Comparison of ENCODE assay signal across 23 cellular contexts in the genomic region with DNA sequence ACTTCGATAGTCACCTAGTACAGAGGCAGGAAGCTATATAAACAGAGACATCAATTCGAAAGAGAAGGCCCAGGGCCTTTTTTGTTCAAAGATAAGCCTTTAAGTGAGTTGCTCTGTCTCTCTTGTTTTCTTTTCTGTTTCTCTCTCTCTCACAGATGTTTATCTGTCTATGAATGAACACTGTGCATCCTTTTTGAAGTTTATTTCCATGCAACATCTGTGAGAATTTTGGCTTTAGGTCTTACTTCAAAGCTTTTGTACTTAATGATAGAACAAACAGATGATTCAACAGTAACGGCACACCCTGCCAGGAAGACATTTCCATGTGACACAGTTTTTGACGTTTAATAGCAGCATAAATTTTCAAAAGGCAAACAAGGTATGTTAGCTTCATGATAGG.
DNase-seq lines count a peak whose midpoint lies in the region; ATAC-seq and TF ChIP-seq lines count a peak whose summit lies in the region.
"Had no signal": no experiment of that assay in that cellular context is flagged by ENCODE, and none has a peak within 500 bp of the region (broad histone marks: within the 10 kb centered on the region; RNA-seq: fewer than 3 reads in every experiment).

No MANE protein-coding gene starts in this region.

- 0 out of 2 replicates have a peak overlapping the region, but pooled peaks have one; percentile 20 for H2AFZ ChIP-seq in GM23338

- H3K27ac Mint-ChIP-seq in GM23338 (no peak overlapping the region), chondrocyte (ENCODE audit: unreplicated experiment) (no peak overlapping the region)
- H3K27ac Mint-ChIP-seq: CD8-positive, alpha-beta memory T cell; T-cell had no signal

- no peaks in the 10 kb centered on the region for H3K36me3 ChIP-seq in GM23338 (ENCODE audit: insufficient read depth)
- H3K36me3 ChIP-seq: MG63 had no signal

- H3K4me1 ChIP-seq in GM23338 (ENCODE audit: insufficient read depth), result no peaks in the 10 kb centered on the region

- no peaks in the 10 kb centered on the region for H3K9me2 ChIP-seq in GM23338 (ENCODE audit: insufficient read depth)
- H3K9me2 ChIP-seq: SK-N-SH had no signal

- peak; percentile 10 for DNase-seq in DMS153 treated with DMSO at 0.1 percent for 48 hours (lab: John Stamatoyannopoulos, UW; ENCODE audit: unreplicated experiment)
- DNase-seq in DMS153 (lab: John Stamatoyannopoulos, UW), result no peak
- no peak for DNase-seq in GM23338 (ENCODE audit: low spot score)
- peak; percentile 71 for DNase-seq in NCI-H748 (lab: John Stamatoyannopoulos, UW; ENCODE audit: unreplicated experiment)
- DNase-seq in SW480 (ENCODE audit: low spot score), result peak; percentile 55
- no peak for DNase-seq in NOMO-1 (lab: John Stamatoyannopoulos, UW; ENCODE audit: unreplicated experiment in 2 of 2)
- DNase-seq in GM10266 (ENCODE audit: extremely low spot score), result no peak
- no peak for DNase-seq in chondrocyte (ENCODE audit: low spot score)
- DNase-seq: 8988T; AML-193; C1 segment of cervical spinal cord; CD8-positive, alpha-beta memory T cell; DND-41; IMR-90; Karpas-422; MG63; NCI-H1436; NCI-H187 treated with DMSO at 0.1 percent for 48 hours; NCI-H2107; NCI-H446 treated with DMSO at 0.1 percent for 48 hours; Right ventricle myocardium superior; SK-N-SH; T-cell had no signal

- no peaks in the 10 kb centered on the region for H3K9me3 Mint-ChIP-seq in GM23338
- no peaks in the 10 kb centered on the region for H3K9me3 Mint-ChIP-seq in chondrocyte (ENCODE audit: low read depth)

- no peaks in the 10 kb centered on the region for H3K79me2 ChIP-seq in GM23338 (replicated peaks; ENCODE audit: insufficient read depth)

- H3K27me3 ChIP-seq in GM23338 (ENCODE audit: insufficient read depth), result no peaks in the 10 kb centered on the region
- H3K27me3 ChIP-seq: MG63 had no signal

- H3K4me1 Mint-ChIP-seq in GM23338 (no peaks in the 10 kb centered on the region), chondrocyte (ENCODE audit: low read depth) (no peaks in the 10 kb centered on the region)
- H3K4me1 Mint-ChIP-seq: CD8-positive, alpha-beta memory T cell; T-cell had no signal

- H3K27me3 Mint-ChIP-seq in GM23338 (ENCODE audit: insufficient read depth, low read depth, poor library complexity) (peaks cover 2% of the 10 kb centered on the region), chondrocyte (ENCODE audit: low read depth) (peaks cover 13% of the 10 kb centered on the region)
- H3K27me3 Mint-ChIP-seq: T-cell had no signal

- H3K4me3 Mint-ChIP-seq in GM23338 (no peak overlapping the region), chondrocyte (ENCODE audit: unreplicated experiment) (no peak overlapping the region)
- H3K4me3 Mint-ChIP-seq: CD8-positive, alpha-beta memory T cell; T-cell had no signal

- no peak for ATAC-seq in GM23338
- ATAC-seq: T-cell had no signal

- H3K4me3 ChIP-seq in GM23338, result no peak overlapping the region
- H3K4me3 ChIP-seq: MG63 had no signal

- no peak overlapping the region for H3K27ac ChIP-seq in GM23338 (ENCODE audit: low read depth)

- no peak overlapping the region for H3K4me2 ChIP-seq in GM23338
- H3K4me2 ChIP-seq: SK-N-SH had no signal

- TF ChIP-seq CTCF in GM23338 (conservative IDR thresholded peaks at IDR 0.05; ENCODE audit: low read depth in 2 of 2), result no peak
- no peak for TF ChIP-seq CTCF in GM10266 (IDR thresholded peaks at IDR 0.05; ENCODE audit: control insufficient read depth, insufficient read depth, low read depth, missing control alignments)
- TF ChIP-seq CTCF in chondrocyte (IDR thresholded peaks at IDR 0.05), result no peak

- H3K36me3 Mint-ChIP-seq in GM23338 (ENCODE audit: low read depth) (no peaks in the 10 kb centered on the region), chondrocyte (ENCODE audit: low read depth) (no peaks in the 10 kb centered on the region)
- H3K36me3 Mint-ChIP-seq: CD8-positive, alpha-beta memory T cell; T-cell had no signal

- H4K20me1 ChIP-seq in GM23338 (replicated peaks; ENCODE audit: insufficient read depth), result no peaks in the 10 kb centered on the region

- no peaks in the 10 kb centered on the region for H3F3A ChIP-seq in GM23338 (replicated peaks; ENCODE audit: low read depth)

TF ChIP-seq in GM23338, 12 proteins besides CTCF, POLR2A, EP300 and RAD21 (continues in another document):
- TF ChIP-seq, protein P1, sequence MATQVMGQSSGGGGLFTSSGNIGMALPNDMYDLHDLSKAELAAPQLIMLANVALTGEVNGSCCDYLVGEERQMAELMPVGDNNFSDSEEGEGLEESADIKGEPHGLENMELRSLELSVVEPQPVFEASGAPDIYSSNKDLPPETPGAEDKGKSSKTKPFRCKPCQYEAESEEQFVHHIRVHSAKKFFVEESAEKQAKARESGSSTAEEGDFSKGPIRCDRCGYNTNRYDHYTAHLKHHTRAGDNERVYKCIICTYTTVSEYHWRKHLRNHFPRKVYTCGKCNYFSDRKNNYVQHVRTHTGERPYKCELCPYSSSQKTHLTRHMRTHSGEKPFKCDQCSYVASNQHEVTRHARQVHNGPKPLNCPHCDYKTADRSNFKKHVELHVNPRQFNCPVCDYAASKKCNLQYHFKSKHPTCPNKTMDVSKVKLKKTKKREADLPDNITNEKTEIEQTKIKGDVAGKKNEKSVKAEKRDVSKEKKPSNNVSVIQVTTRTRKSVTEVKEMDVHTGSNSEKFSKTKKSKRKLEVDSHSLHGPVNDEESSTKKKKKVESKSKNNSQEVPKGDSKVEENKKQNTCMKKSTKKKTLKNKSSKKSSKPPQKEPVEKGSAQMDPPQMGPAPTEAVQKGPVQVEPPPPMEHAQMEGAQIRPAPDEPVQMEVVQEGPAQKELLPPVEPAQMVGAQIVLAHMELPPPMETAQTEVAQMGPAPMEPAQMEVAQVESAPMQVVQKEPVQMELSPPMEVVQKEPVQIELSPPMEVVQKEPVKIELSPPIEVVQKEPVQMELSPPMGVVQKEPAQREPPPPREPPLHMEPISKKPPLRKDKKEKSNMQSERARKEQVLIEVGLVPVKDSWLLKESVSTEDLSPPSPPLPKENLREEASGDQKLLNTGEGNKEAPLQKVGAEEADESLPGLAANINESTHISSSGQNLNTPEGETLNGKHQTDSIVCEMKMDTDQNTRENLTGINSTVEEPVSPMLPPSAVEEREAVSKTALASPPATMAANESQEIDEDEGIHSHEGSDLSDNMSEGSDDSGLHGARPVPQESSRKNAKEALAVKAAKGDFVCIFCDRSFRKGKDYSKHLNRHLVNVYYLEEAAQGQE (IDR thresholded peaks at IDR 0.05; ENCODE audit: unreplicated experiment), result no peak
- TF ChIP-seq, protein P2, sequence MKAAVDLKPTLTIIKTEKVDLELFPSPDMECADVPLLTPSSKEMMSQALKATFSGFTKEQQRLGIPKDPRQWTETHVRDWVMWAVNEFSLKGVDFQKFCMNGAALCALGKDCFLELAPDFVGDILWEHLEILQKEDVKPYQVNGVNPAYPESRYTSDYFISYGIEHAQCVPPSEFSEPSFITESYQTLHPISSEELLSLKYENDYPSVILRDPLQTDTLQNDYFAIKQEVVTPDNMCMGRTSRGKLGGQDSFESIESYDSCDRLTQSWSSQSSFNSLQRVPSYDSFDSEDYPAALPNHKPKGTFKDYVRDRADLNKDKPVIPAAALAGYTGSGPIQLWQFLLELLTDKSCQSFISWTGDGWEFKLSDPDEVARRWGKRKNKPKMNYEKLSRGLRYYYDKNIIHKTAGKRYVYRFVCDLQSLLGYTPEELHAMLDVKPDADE (IDR thresholded peaks at IDR 0.05), result no peak
- TF ChIP-seq STAT1 (IDR thresholded peaks at IDR 0.05; ENCODE audit: unreplicated experiment), result no peak

Comparison
In these comparisons a context has a peak if more than half of its experiments do, and no peak if none do; other contexts are left out.
1. DNase-seq: peak in DMS153 treated with DMSO at 0.1 percent for 48 hours (single experiment), NCI-H748 (single experiment) and SW480 (single experiment); none in DMS153 (single experiment), GM23338 (single experiment), NOMO-1 (0 of 2), GM10266 (single experiment) and chondrocyte (single experiment).